14 cellular contexts compared by ENCODE assay signal in the genomic region with DNA sequence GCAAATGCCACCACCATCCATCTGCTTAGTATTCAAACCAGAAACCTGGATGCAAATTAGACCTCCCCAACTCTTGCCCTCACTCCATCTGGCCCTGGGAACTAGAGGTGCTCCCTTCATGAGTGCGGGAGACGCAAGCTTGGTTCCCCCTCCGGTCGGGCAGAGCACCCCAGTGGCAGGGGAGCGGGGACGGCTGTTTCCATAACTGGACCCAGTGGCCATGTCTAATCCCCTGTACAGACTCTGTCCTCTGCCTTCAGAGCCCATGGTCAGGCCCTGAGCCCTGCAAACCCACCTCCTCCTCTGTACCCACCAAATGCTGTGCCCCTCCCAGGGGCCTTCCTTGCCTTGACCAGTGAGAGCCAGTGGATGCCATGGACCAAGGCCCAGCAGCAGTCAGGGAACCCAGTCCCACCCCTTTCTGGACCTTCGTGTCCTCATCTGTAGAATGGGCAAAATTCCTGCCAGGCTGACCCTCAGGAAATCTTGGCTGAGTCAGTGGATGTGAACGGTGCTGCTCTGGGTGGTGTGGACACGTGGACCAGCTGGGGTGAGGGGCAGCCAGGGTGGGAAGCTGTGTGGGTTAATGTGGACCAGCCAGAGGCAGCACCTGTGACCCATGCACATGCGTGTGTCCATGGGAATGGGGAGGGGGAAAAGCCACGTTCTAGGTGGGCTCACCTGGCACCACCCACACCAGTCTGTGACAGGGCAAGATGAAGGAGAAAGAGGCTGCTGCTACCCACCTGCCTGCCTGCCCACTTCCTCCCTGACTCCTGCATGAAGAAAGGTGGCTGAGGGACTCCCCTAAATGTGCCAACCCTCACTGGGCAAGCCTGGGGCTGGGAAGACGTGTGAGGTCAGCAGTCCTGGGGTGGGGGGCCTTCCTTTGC.
A peak's percentile ranks its signal among the peaks of the same experiment; 100 is the strongest.
DNase-seq lines count a peak whose midpoint lies in the region; ATAC-seq, FAIRE-seq and TF ChIP-seq lines count a peak whose summit lies in the region.
"Had no signal": no experiment of that assay in that cellular context is flagged by ENCODE, and none has a peak within 500 bp of the region (broad histone marks: within the 10 kb centered on the region; RNA-seq: fewer than 3 reads in every experiment).

No MANE protein-coding gene starts in this region.

- no peak for ATAC-seq in stimulated activated naive CD8-positive, alpha-beta T cell treated with anti-CD3 and anti-CD28 coated beads, Interleukin-15, Interleukin-2, amounts not matched to agents 100 U/mL and 50 U/mL, for 24 hours
- no peak for ATAC-seq in GM19463 (IDR thresholded peaks at IDR 0.05; ENCODE audit: unreplicated experiment)

- no peak overlapping the region for H3K4me2 ChIP-seq in astrocyte (ENCODE audit: low read length)
- no peak overlapping the region for H3K4me2 ChIP-seq in GM23248 (ENCODE audit: unreplicated experiment)

- H3K79me2 ChIP-seq in astrocyte (ENCODE audit: insufficient read depth, low read length) (no peaks in the 10 kb centered on the region), GM23248 (ENCODE audit: insufficient read depth) (no peaks in the 10 kb centered on the region)

- H4K20me1 ChIP-seq in astrocyte (ENCODE audit: insufficient read depth, low read length) (no peaks in the 10 kb centered on the region), GM23248 (ENCODE audit: insufficient read depth) (no peaks in the 10 kb centered on the region)

- TF ChIP-seq CTCF in astrocyte (IDR thresholded peaks at IDR 0.05; ENCODE audit: insufficient read depth, low read depth, low read length) (no peak), nephron progenitor cell (IDR thresholded peaks at IDR 0.05) (no peak)

- 53 to 54% methylated on average over 12 of the region's 12 CpGs for WGBS in GM23248 (ENCODE audit: low coverage in 1 of 2, low lambda C conversion rate in 2 of 2, missing lambda C conversion rate in 2 of 2), 2 experiments

- H3K9me2 ChIP-seq in GM23248 (ENCODE audit: insufficient read depth): no peaks in the 10 kb centered on the region

- H3K36me3 Mint-ChIP-seq in stimulated activated naive CD8-positive, alpha-beta T cell treated with anti-CD3 and anti-CD28 coated beads, Interleukin-15, Interleukin-2, amounts not matched to agents 100 ng/mL and 50 ng/mL, for 24 hours (ENCODE audit: low read depth): no peaks in the 10 kb centered on the region
- H3K36me3 Mint-ChIP-seq in astrocyte (ENCODE audit: low read depth, unreplicated experiment) (no peaks in the 10 kb centered on the region), nephron progenitor cell (ENCODE audit: low read depth) (no peaks in the 10 kb centered on the region)

- H3K27ac ChIP-seq in astrocyte (ENCODE audit: low read depth, low read length) (no peak overlapping the region), GM23248 (no peak overlapping the region)
- H3K27ac ChIP-seq: left lung, tibial artery had no signal

- peaks cover 27% of the 10 kb centered on the region for H3K4me1 Mint-ChIP-seq in stimulated activated naive CD8-positive, alpha-beta T cell treated with anti-CD3 and anti-CD28 coated beads, Interleukin-15, Interleukin-2, amounts not matched to agents 100 ng/mL and 50 ng/mL, for 24 hours (ENCODE audit: low read depth)
- H3K4me1 Mint-ChIP-seq in astrocyte (ENCODE audit: low read depth, unreplicated experiment) (peaks cover 11% of the 10 kb centered on the region), nephron progenitor cell (peaks cover 11% of the 10 kb centered on the region)
- H3K4me1 Mint-ChIP-seq: central memory CD8-positive, alpha-beta T cell had no signal

- FAIRE-seq in astrocyte (lab: Jason Lieb, UNC): no peak

- H3K4me3 ChIP-seq in astrocyte (ENCODE audit: insufficient read depth, low read depth, low read length): no peak overlapping the region
- H3K4me3 ChIP-seq in GM23248: no peak overlapping the region
- H3K4me3 ChIP-seq: left lung, tibial artery had no signal

- no peaks in the 10 kb centered on the region for H3F3A ChIP-seq in GM23248 (ENCODE audit: insufficient read depth)

- H3K27ac Mint-ChIP-seq in stimulated activated naive CD8-positive, alpha-beta T cell treated with anti-CD3 and anti-CD28 coated beads, Interleukin-15, Interleukin-2, amounts not matched to agents 100 ng/mL and 50 ng/mL, for 24 hours: peak overlapping the region; percentile 52
- H3K27ac Mint-ChIP-seq in astrocyte (ENCODE audit: unreplicated experiment) (peak overlapping the region; percentile 41), nephron progenitor cell (peak overlapping the region; percentile 83)

- in situ Hi-C loops in GM23248 (cut with MboI): no loop called here

- no peak overlapping the region for H3K4me3 Mint-ChIP-seq in stimulated activated naive CD8-positive, alpha-beta T cell treated with anti-CD3 and anti-CD28 coated beads, Interleukin-15, Interleukin-2, amounts not matched to agents 100 ng/mL and 50 ng/mL, for 24 hours
- H3K4me3 Mint-ChIP-seq in astrocyte (ENCODE audit: unreplicated experiment): peak overlapping the region; percentile 60
- no peak overlapping the region for H3K4me3 Mint-ChIP-seq in nephron progenitor cell
- H3K4me3 Mint-ChIP-seq: central memory CD8-positive, alpha-beta T cell had no signal

- H2AFZ ChIP-seq in astrocyte (ENCODE audit: low read depth, low read length) (no peak overlapping the region), GM23248 (no peak overlapping the region)

- H3K9me3 Mint-ChIP-seq in stimulated activated naive CD8-positive, alpha-beta T cell treated with anti-CD3 and anti-CD28 coated beads, Interleukin-15, Interleukin-2, amounts not matched to agents 100 ng/mL and 50 ng/mL, for 24 hours: no peaks in the 10 kb centered on the region
- peaks cover 2% of the 10 kb centered on the region for H3K9me3 Mint-ChIP-seq in astrocyte (ENCODE audit: unreplicated experiment)
- peaks cover 6% of the 10 kb centered on the region for H3K9me3 Mint-ChIP-seq in nephron progenitor cell
- H3K9me3 Mint-ChIP-seq: central memory CD8-positive, alpha-beta T cell had no signal

- peaks cover 21% of the 10 kb centered on the region for H3K27me3 Mint-ChIP-seq in stimulated activated naive CD8-positive, alpha-beta T cell treated with anti-CD3 and anti-CD28 coated beads, Interleukin-15, Interleukin-2, amounts not matched to agents 100 ng/mL and 50 ng/mL, for 24 hours
- peaks cover 5% of the 10 kb centered on the region for H3K27me3 Mint-ChIP-seq in astrocyte (ENCODE audit: low read depth, unreplicated experiment)
- H3K27me3 Mint-ChIP-seq in nephron progenitor cell (ENCODE audit: low read depth, poor library complexity): peaks cover under 1% of the 10 kb centered on the region
- H3K27me3 Mint-ChIP-seq: central memory CD8-positive, alpha-beta T cell had no signal

- H3K4me1 ChIP-seq in astrocyte (ENCODE audit: insufficient read depth, low read length) (peaks cover 18% of the 10 kb centered on the region), GM23248 (ENCODE audit: insufficient read depth) (peaks cover under 1% of the 10 kb centered on the region; the same call in 1 of the 2 replicates)

- H3K36me3 ChIP-seq in astrocyte (ENCODE audit: insufficient read depth, low read length) (no peaks in the 10 kb centered on the region), GM23248 (ENCODE audit: low read depth) (no peaks in the 10 kb centered on the region)
- H3K36me3 ChIP-seq: left lung, tibial artery had no signal

- no peaks in the 10 kb centered on the region for H3K27me3 ChIP-seq in astrocyte (ENCODE audit: insufficient read depth, low read length)
- no peaks in the 10 kb centered on the region; the same call in 1 of the 2 replicates for H3K27me3 ChIP-seq in GM23248 (replicated peaks; ENCODE audit: insufficient read depth)
- H3K27me3 ChIP-seq: left lung, tibial artery had no signal

- H3K9ac ChIP-seq in astrocyte (ENCODE audit: low read length): no peak overlapping the region
- H3K9ac ChIP-seq in GM23248: no peak overlapping the region

- no peak for DNase-seq in stimulated activated naive CD8-positive, alpha-beta T cell treated with anti-CD3 and anti-CD28 coated beads, Interleukin-15, Interleukin-2, amounts not matched to agents 100 U/mL and 50 U/mL, for 24 hours
- DNase-seq in astrocyte (ENCODE audit: low read depth) (no peak), nephron progenitor cell (no peak), GM23248 (no peak), iPS-NIHi11 (ENCODE audit: low spot score) (no peak)
- DNase-seq: activated effector memory CD4-positive, alpha-beta T cell treated with Interleukin-2 at 50 U/mL for 16 hours; DMS79 treated with DMSO at 0.1 percent for 48 hours; left lung; NCI-H1048; occipital lobe had no signal

- H3K9me3 ChIP-seq in astrocyte (ENCODE audit: insufficient read depth, low read depth, low read length): no peaks in the 10 kb centered on the region
- H3K9me3 ChIP-seq in GM23248 (ENCODE audit: low read depth): no peaks in the 10 kb centered on the region
- H3K9me3 ChIP-seq: left lung, tibial artery had no signal
